Comparison of ENCODE assay signal across 8 cellular contexts in the genomic region with DNA sequence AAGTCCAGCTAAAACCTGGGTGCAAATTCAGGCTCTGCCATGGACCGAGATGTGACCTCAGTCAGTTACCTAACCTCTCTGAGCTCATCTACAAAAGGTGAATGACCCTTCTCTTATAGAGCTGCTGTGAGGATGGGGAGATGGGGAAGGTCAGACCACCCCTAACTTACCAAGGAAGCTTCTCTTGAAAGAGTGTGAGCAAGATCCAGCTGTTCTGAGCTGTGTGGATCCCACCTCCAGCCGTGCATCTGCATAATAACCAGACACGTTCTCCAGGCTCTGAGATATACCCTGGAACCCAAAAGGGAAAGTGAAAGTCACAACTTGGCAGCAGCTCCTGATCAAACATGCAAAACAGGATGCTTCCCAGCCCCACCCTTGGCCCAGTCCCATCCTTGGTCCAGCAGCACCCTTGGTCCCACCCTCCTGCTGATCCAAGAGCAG. TPM values are rescaled to one million over a fixed set of nuclear protein-coding genes. Genes with fewer than 3 reads are reported as not detected.
DNase-seq lines count a peak whose midpoint lies in the region; ATAC-seq lines count a peak whose summit lies in the region.

A gene with protein sequence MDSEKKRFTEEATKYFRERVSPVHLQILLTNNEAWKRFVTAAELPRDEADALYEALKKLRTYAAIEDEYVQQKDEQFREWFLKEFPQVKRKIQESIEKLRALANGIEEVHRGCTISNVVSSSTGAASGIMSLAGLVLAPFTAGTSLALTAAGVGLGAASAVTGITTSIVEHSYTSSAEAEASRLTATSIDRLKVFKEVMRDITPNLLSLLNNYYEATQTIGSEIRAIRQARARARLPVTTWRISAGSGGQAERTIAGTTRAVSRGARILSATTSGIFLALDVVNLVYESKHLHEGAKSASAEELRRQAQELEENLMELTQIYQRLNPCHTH (minus strand): TSS at position 257 of the 444 bp plus-strand sequence. CDS start 11,700 bp downstream, outside the sequence.

- intact Hi-C loops in cardiac septum (cut with DNase I), result no loop called here

- peaks cover 45% of the 10 kb centered on the region for H3K36me3 Mint-ChIP-seq in activated naive CD4-positive, alpha-beta T cell treated with anti-CD3 and anti-CD28 coated beads, Interleukin-2, amount 10 ng/mL, durations not matched to agents 7 days and 5 days

- H3K9me3 Mint-ChIP-seq in activated naive CD4-positive, alpha-beta T cell treated with anti-CD3 and anti-CD28 coated beads, Interleukin-2, amount 10 ng/mL, durations not matched to agents 7 days and 5 days, result no peaks in the 10 kb centered on the region

- CTCF ChIA-PET in activated naive CD4-positive, alpha-beta T cell treated with anti-CD3 and anti-CD28 coated beads, Interleukin-2, amount 10 ng/mL, durations not matched to agents 7 days and 5 days (lab: Charles Lee), result interaction anchor here (0.6 to 2.5 kb wide), 5 partner anchors 9 to 79 kb away, joined by 3 to 12 read pairs (median 5); a partner anchor contains a TSS

- H3K4me3 Mint-ChIP-seq in activated naive CD4-positive, alpha-beta T cell treated with anti-CD3 and anti-CD28 coated beads, Interleukin-2, amount 10 ng/mL, durations not matched to agents 7 days and 5 days, result peak within 1 kb of the TSS; percentile 99

- DNase-seq in A172 (ENCODE audit: low spot score) (peak; percentile 36), cardiac septum (ENCODE audit: low spot score) (peak; percentile 86), NCI-H69 (lab: John Stamatoyannopoulos, UW) (no peak), NCI-H1694 treated with DMSO at 0.1 percent for 48 hours (lab: John Stamatoyannopoulos, UW) (no peak), middle frontal gyrus (ENCODE audit: extremely low spot score, low spot score) (no peak)
- DNase-seq in activated naive CD4-positive, alpha-beta T cell treated with anti-CD3 and anti-CD28 coated beads, Interleukin-2, amount 10 ng/mL, durations not matched to agents 7 days and 5 days, result peak; percentile 77
- peak; percentile 58 for DNase-seq in stimulated activated CD4-positive, alpha-beta T cell treated with anti-CD3 and anti-CD28 coated beads, Interleukin-15, amount 100 ng/mL, for 24 hours

- H3K4me1 Mint-ChIP-seq in activated naive CD4-positive, alpha-beta T cell treated with anti-CD3 and anti-CD28 coated beads, Interleukin-2, amount 10 ng/mL, durations not matched to agents 7 days and 5 days, result peaks cover 89% of the 10 kb centered on the region

- peaks cover under 1% of the 10 kb centered on the region for H3K27me3 Mint-ChIP-seq in activated naive CD4-positive, alpha-beta T cell treated with anti-CD3 and anti-CD28 coated beads, Interleukin-2, amount 10 ng/mL, durations not matched to agents 7 days and 5 days

- peak; percentile 33 for ATAC-seq in HG03432 (IDR thresholded peaks at IDR 0.05; ENCODE audit: unreplicated experiment)

- H3K27ac Mint-ChIP-seq in activated naive CD4-positive, alpha-beta T cell treated with anti-CD3 and anti-CD28 coated beads, Interleukin-2, amount 10 ng/mL, durations not matched to agents 7 days and 5 days, result peak within 1 kb of the TSS; percentile 93

RNA-seq across cellular contexts. Expression of the gene that starts here (rescaled TPM):
- 3.1 and 3.9 TPM in 2 replicates for total RNA-seq in A172 (2014; rRNA removed; shearing (Covaris generic))
- total RNA-seq in cardiac septum, result 22.5 TPM

Comparison
In these comparisons a context has a peak if more than half of its experiments do, and no peak if none do; other contexts are left out.
1. DNase-seq: peak in A172 (single experiment), activated naive CD4-positive, alpha-beta T cell treated with anti-CD3 and anti-CD28 coated beads, Interleukin-2, amount 10 ng/mL, durations not matched to agents 7 days and 5 days (single experiment), cardiac septum (single experiment) and stimulated activated CD4-positive, alpha-beta T cell treated with anti-CD3 and anti-CD28 coated beads, Interleukin-15, amount 100 ng/mL, for 24 hours (single experiment); none in NCI-H69 (single experiment), NCI-H1694 treated with DMSO at 0.1 percent for 48 hours (single experiment) and middle frontal gyrus (single experiment).